In the genomic region with DNA sequence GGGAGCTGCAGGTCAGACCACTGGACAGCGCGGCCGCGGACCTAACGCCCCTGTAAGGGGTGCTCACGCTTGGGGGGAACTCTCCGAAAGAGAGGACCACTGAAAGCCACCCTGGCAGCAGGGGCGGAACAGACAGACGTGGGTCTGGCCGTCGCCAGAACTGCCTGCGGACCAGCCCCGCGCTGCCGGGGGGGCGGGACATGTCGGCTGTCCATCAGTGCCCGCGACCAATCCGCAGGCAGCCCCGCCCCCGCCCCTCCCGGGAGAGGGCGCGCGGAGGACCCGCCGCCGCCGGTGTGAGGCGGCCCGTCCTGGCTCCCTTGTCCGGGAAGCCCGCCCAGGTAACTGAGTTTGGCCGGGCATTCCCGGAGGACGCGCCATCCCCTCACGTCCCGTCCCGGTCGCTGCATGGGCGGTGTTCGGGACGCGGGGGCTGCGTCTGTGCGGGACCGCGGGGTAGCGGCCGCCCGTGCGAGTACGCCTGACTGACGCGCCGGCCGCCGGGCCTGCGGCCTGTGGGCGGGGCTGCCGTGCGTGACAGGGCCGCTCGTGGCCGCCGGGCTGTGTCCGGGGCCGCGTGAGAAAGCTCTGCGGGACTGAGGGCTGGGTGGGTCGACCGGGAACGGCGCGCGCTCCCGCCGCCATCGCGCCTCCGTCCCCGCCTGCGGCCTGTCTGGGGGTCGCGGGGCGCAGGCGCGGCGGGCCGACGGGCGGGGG, we compare ENCODE assay signal across 1 cellular context.
TF ChIP-seq lines count a peak whose summit lies in the region.

No MANE protein-coding gene starts in this region.

TF ChIP-seq in HepG2, 621 proteins besides CTCF, POLR2A, EP300 and RAD21 (continued from another document and continues in another):
- TF ChIP-seq ZZZ3 (CRISPR knock-in tag; IDR thresholded peaks at IDR 0.05; ENCODE audit: borderline replicate concordance) (no peak; the same call in none of the 2 replicates), CHD4 (IDR thresholded peaks at IDR 0.05; ENCODE audit: borderline replicate concordance, low read length) (no peak), RFX5 (IDR thresholded peaks at IDR 0.05; ENCODE audit: low read depth, low read length) (no peak), MEIS1 (CRISPR knock-in tag; IDR thresholded peaks at IDR 0.05; ENCODE audit: borderline replicate concordance) (peak; percentile 88), KDM5A (IDR thresholded peaks at IDR 0.05; ENCODE audit: borderline replicate concordance, low read length) (peak; percentile 62; the same call in 1 of the 2 replicates), ZNF589 (CRISPR knock-in tag; conservative IDR thresholded peaks at IDR 0.05) (no peak; the same call in 1 of the 2 replicates), RAD51 (IDR thresholded peaks at IDR 0.05; ENCODE audit: borderline replicate concordance) (no peak), ZFP90 (CRISPR knock-in tag; IDR thresholded peaks at IDR 0.05; ENCODE audit: borderline replicate concordance) (peak; percentile 73), TGIF2 (CRISPR knock-in tag; IDR thresholded peaks at IDR 0.05) (peak; percentile 55), GATA4 (IDR thresholded peaks at IDR 0.05; ENCODE audit: borderline replicate concordance, low read depth) (no peak), RXRB (CRISPR knock-in tag; IDR thresholded peaks at IDR 0.05; ENCODE audit: borderline replicate concordance) (peak; percentile 50; the same call in 1 of the 2 replicates), KDM5B (CRISPR knock-in tag; IDR thresholded peaks at IDR 0.05; ENCODE audit: borderline replicate concordance) (peak; percentile 99), SOX13 (IDR thresholded peaks at IDR 0.05) (no peak), SOX13 (CRISPR knock-in tag; conservative IDR thresholded peaks at IDR 0.05 in 1 of 2, IDR thresholded peaks at IDR 0.05 in 1 of 2) (no peak), ZNF792 (CRISPR knock-in tag; IDR thresholded peaks at IDR 0.05) (peak; percentile 30; the same call in 1 of the 2 replicates), ZNF839 (CRISPR knock-in tag; IDR thresholded peaks at IDR 0.05; ENCODE audit: borderline replicate concordance) (0 out of 2 replicates have a peak, but pooled peaks have one; percentile 28), NAIF1 (CRISPR knock-in tag; IDR thresholded peaks at IDR 0.05; ENCODE audit: borderline replicate concordance) (peak; percentile 58; the same call in 1 of the 2 replicates), NRL (CRISPR knock-in tag; IDR thresholded peaks at IDR 0.05; ENCODE audit: borderline replicate concordance) (peak; percentile 87), GZF1 (CRISPR knock-in tag; IDR thresholded peaks at IDR 0.05) (peak; percentile 69; the same call in 1 of the 2 replicates), KDM6A (CRISPR knock-in tag; IDR thresholded peaks at IDR 0.05; ENCODE audit: low read depth) (no peak), ZNF788 (CRISPR knock-in tag; IDR thresholded peaks at IDR 0.05; ENCODE audit: borderline replicate concordance) (peak; percentile 89), ZNF274 (CRISPR knock-in tag; IDR thresholded peaks at IDR 0.05) (peak; percentile 72), ZNF790 (CRISPR knock-in tag; IDR thresholded peaks at IDR 0.05; ENCODE audit: borderline replicate concordance) (peak; percentile 89; the same call in 1 of the 2 replicates), HDAC1 (CRISPR knock-in tag; IDR thresholded peaks at IDR 0.05) (peak; percentile 91), XRCC5 (optimal IDR thresholded peaks at IDR 0.05; ENCODE audit: low read length) (no peak), HNRNPL (IDR thresholded peaks at IDR 0.05; ENCODE audit: low read depth, low read length) (peak; percentile 42; the same call in 1 of the 2 replicates), ZMAT3 (CRISPR knock-in tag; conservative IDR thresholded peaks at IDR 0.05) (peak; percentile 90), PCBP1 (IDR thresholded peaks at IDR 0.05; ENCODE audit: borderline replicate concordance, low read depth, low read length) (0 out of 2 replicates have a peak, but pooled peaks have one; percentile 50), ZNF557 (CRISPR knock-in tag; IDR thresholded peaks at IDR 0.05) (no peak), ZNF761 (CRISPR knock-in tag; conservative IDR thresholded peaks at IDR 0.05) (peak; percentile 43; the same call in 1 of the 2 replicates), CBX1 (IDR thresholded peaks at IDR 0.05; ENCODE audit: low read depth) (peak; percentile 90), ZNF749 (CRISPR knock-in tag; IDR thresholded peaks at IDR 0.05; ENCODE audit: borderline replicate concordance) (peak; percentile 85; the same call in 1 of the 2 replicates), PCBP2 (optimal IDR thresholded peaks at IDR 0.05; ENCODE audit: low read depth, low read length, poor library complexity, severe bottlenecking) (no peak), ZSCAN29 (CRISPR knock-in tag; conservative IDR thresholded peaks at IDR 0.05) (0 out of 2 replicates have a peak, but pooled peaks have one; percentile 82), SCMH1 (CRISPR knock-in tag; IDR thresholded peaks at IDR 0.05; ENCODE audit: borderline replicate concordance) (no peak), SSRP1 (CRISPR knock-in tag; IDR thresholded peaks at IDR 0.05) (no peak), ZNF121 (CRISPR knock-in tag; IDR thresholded peaks at IDR 0.05) (peak; percentile 70; the same call in 1 of the 2 replicates), ZNF263 (CRISPR knock-in tag; IDR thresholded peaks at IDR 0.05) (peak; percentile 48), MTF1 (CRISPR knock-in tag; IDR thresholded peaks at IDR 0.05) (no peak; the same call in 1 of the 2 replicates), GPN1 (CRISPR knock-in tag; IDR thresholded peaks at IDR 0.05; ENCODE audit: borderline replicate concordance) (no peak), ZNF558 (CRISPR knock-in tag; IDR thresholded peaks at IDR 0.05; ENCODE audit: borderline replicate concordance) (peak; percentile 95; the same call in 1 of the 2 replicates), ZFP1 (CRISPR knock-in tag; IDR thresholded peaks at IDR 0.05) (no peak), ZNF614 (CRISPR knock-in tag; IDR thresholded peaks at IDR 0.05; ENCODE audit: borderline replicate concordance) (peak; percentile 71)
- TF ChIP-seq, protein P1, sequence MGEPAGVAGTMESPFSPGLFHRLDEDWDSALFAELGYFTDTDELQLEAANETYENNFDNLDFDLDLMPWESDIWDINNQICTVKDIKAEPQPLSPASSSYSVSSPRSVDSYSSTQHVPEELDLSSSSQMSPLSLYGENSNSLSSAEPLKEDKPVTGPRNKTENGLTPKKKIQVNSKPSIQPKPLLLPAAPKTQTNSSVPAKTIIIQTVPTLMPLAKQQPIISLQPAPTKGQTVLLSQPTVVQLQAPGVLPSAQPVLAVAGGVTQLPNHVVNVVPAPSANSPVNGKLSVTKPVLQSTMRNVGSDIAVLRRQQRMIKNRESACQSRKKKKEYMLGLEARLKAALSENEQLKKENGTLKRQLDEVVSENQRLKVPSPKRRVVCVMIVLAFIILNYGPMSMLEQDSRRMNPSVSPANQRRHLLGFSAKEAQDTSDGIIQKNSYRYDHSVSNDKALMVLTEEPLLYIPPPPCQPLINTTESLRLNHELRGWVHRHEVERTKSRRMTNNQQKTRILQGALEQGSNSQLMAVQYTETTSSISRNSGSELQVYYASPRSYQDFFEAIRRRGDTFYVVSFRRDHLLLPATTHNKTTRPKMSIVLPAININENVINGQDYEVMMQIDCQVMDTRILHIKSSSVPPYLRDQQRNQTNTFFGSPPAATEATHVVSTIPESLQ (CRISPR knock-in tag; conservative IDR thresholded peaks at IDR 0.05): no peak; the same call in 1 of the 2 replicates
- TF ChIP-seq, protein P2, sequence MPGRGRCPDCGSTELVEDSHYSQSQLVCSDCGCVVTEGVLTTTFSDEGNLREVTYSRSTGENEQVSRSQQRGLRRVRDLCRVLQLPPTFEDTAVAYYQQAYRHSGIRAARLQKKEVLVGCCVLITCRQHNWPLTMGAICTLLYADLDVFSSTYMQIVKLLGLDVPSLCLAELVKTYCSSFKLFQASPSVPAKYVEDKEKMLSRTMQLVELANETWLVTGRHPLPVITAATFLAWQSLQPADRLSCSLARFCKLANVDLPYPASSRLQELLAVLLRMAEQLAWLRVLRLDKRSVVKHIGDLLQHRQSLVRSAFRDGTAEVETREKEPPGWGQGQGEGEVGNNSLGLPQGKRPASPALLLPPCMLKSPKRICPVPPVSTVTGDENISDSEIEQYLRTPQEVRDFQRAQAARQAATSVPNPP (CRISPR knock-in tag; IDR thresholded peaks at IDR 0.05): peak; percentile 72; the same call in 1 of the 2 replicates
- TF ChIP-seq, protein P3, sequence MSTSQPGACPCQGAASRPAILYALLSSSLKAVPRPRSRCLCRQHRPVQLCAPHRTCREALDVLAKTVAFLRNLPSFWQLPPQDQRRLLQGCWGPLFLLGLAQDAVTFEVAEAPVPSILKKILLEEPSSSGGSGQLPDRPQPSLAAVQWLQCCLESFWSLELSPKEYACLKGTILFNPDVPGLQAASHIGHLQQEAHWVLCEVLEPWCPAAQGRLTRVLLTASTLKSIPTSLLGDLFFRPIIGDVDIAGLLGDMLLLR (CRISPR knock-in tag; IDR thresholded peaks at IDR 0.05): peak; percentile 68
- TF ChIP-seq, protein P4, sequence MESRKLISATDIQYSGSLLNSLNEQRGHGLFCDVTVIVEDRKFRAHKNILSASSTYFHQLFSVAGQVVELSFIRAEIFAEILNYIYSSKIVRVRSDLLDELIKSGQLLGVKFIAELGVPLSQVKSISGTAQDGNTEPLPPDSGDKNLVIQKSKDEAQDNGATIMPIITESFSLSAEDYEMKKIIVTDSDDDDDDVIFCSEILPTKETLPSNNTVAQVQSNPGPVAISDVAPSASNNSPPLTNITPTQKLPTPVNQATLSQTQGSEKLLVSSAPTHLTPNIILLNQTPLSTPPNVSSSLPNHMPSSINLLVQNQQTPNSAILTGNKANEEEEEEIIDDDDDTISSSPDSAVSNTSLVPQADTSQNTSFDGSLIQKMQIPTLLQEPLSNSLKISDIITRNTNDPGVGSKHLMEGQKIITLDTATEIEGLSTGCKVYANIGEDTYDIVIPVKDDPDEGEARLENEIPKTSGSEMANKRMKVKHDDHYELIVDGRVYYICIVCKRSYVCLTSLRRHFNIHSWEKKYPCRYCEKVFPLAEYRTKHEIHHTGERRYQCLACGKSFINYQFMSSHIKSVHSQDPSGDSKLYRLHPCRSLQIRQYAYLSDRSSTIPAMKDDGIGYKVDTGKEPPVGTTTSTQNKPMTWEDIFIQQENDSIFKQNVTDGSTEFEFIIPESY (CRISPR knock-in tag; IDR thresholded peaks at IDR 0.05): peak; percentile 5; the same call in 1 of the 2 replicates
- TF ChIP-seq, protein P5, sequence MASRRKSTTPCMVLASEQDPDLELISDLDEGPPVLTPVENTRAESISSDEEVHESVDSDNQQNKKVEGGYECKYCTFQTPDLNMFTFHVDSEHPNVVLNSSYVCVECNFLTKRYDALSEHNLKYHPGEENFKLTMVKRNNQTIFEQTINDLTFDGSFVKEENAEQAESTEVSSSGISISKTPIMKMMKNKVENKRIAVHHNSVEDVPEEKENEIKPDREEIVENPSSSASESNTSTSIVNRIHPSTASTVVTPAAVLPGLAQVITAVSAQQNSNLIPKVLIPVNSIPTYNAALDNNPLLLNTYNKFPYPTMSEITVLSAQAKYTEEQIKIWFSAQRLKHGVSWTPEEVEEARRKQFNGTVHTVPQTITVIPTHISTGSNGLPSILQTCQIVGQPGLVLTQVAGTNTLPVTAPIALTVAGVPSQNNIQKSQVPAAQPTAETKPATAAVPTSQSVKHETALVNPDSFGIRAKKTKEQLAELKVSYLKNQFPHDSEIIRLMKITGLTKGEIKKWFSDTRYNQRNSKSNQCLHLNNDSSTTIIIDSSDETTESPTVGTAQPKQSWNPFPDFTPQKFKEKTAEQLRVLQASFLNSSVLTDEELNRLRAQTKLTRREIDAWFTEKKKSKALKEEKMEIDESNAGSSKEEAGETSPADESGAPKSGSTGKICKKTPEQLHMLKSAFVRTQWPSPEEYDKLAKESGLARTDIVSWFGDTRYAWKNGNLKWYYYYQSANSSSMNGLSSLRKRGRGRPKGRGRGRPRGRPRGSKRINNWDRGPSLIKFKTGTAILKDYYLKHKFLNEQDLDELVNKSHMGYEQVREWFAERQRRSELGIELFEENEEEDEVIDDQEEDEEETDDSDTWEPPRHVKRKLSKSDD (CRISPR knock-in tag; IDR thresholded peaks at IDR 0.05; ENCODE audit: low read depth): peak; percentile 60; the same call in 1 of the 2 replicates
- TF ChIP-seq, protein P6, sequence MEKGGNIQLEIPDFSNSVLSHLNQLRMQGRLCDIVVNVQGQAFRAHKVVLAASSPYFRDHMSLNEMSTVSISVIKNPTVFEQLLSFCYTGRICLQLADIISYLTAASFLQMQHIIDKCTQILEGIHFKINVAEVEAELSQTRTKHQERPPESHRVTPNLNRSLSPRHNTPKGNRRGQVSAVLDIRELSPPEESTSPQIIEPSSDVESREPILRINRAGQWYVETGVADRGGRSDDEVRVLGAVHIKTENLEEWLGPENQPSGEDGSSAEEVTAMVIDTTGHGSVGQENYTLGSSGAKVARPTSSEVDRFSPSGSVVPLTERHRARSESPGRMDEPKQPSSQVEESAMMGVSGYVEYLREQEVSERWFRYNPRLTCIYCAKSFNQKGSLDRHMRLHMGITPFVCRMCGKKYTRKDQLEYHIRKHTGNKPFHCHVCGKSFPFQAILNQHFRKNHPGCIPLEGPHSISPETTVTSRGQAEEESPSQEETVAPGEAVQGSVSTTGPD (CRISPR knock-in tag; IDR thresholded peaks at IDR 0.05): no peak
- TF ChIP-seq, protein P7, sequence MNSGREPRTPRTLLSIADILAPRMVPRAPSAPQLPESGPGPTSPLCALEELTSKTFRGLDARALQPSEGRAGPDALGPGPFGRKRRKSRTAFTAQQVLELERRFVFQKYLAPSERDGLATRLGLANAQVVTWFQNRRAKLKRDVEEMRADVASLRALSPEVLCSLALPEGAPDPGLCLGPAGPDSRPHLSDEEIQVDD (CRISPR knock-in tag; IDR thresholded peaks at IDR 0.05; ENCODE audit: borderline replicate concordance): peak; percentile 34; the same call in 1 of the 2 replicates
- TF ChIP-seq, protein P8, sequence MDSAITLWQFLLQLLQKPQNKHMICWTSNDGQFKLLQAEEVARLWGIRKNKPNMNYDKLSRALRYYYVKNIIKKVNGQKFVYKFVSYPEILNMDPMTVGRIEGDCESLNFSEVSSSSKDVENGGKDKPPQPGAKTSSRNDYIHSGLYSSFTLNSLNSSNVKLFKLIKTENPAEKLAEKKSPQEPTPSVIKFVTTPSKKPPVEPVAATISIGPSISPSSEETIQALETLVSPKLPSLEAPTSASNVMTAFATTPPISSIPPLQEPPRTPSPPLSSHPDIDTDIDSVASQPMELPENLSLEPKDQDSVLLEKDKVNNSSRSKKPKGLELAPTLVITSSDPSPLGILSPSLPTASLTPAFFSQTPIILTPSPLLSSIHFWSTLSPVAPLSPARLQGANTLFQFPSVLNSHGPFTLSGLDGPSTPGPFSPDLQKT (CRISPR knock-in tag; IDR thresholded peaks at IDR 0.05; ENCODE audit: borderline replicate concordance): no peak; the same call in 1 of the 2 replicates
